In genomic region chr11:3164540-3165151, GRCh38 we compare ENCODE assay signal across 9 cellular contexts. TPM values are rescaled to one million over a fixed set of nuclear protein-coding genes. Genes with fewer than 3 reads are reported as not detected.
DNase-seq lines count a peak whose midpoint lies in the region; ATAC-seq, FAIRE-seq and TF ChIP-seq lines count a peak whose summit lies in the region.
"Had no signal": no experiment of that assay in that cellular context is flagged by ENCODE, and none has a peak within 500 bp of the region (broad histone marks: within the 10 kb centered on the region; RNA-seq: fewer than 3 reads in every experiment).

No MANE protein-coding gene starts in this region.

- H3K36me3 ChIP-seq in HepG2 (replicated peaks in 1 of 2; ENCODE audit: control insufficient read depth in 1 of 2, insufficient read depth in 2 of 2, low read length in 2 of 2) (no peaks in the 10 kb centered on the region), testis (ENCODE audit: low read depth, missing control alignments) (no peaks in the 10 kb centered on the region)

- TF ChIP-seq EP300 in HepG2 (IDR thresholded peaks at IDR 0.05; ENCODE audit: low read depth in 2 of 2, low read length in 2 of 2) (no peak), HepG2 (CRISPR knock-in tag; IDR thresholded peaks at IDR 0.05; ENCODE audit: borderline replicate concordance) (no peak)

- POLR2A ChIA-PET in HepG2 (lab: Yijun Ruan, JAX): no interaction called here

- intact Hi-C loops in HepG2 (cut with micrococcal nuclease; ENCODE audit: unreplicated experiment) (no loop called here), testis (cut with DNase I; ENCODE audit: low total_unique reads) (no loop called here)

- WGBS in HepG2 (ENCODE audit: low lambda C conversion rate): 30% methylated on average over 6 of the region's 46 CpGs
- WGBS in testis, 2 donors: 0 to 1% methylated on average over 8 to 21 of the region's 46 CpGs

- H3K9ac ChIP-seq in HepG2 (ENCODE audit: insufficient read depth, low read depth, low read length): no peak overlapping the region

- H3K4me3 ChIP-seq in cardiac fibroblast (replicated peaks in 1 of 2; ENCODE audit: low read depth in 2 of 2, low read length in 2 of 2) (peak overlapping the region; percentile 89 to 90), HepG2 (replicated peaks in 1 of 3; ENCODE audit: insufficient read depth in 1 of 3, low read depth in 2 of 3, low read length in 3 of 3) (no peak overlapping the region), testis (peak overlapping the region; percentile 69 to 80)

- H3K27me3 ChIP-seq in HepG2 (ENCODE audit: control insufficient read depth in 1 of 2, insufficient read depth in 2 of 2, low read length in 2 of 2): peaks cover 23 to 88% of the 10 kb centered on the region in 2 experiments
- H3K27me3 ChIP-seq in testis: no peaks in the 10 kb centered on the region

- TF ChIP-seq CTCF in cardiac fibroblast (IDR thresholded peaks at IDR 0.05; ENCODE audit: low read depth, low read length) (no peak), HepG2 (CRISPR knock-in tag; IDR thresholded peaks at IDR 0.05) (no peak), testis (IDR thresholded peaks at IDR 0.05) (no peak)

- peak; percentile 25 for DNase-seq in DMS 273 (lab: John Stamatoyannopoulos, UW; ENCODE audit: unreplicated experiment)
- no peak for DNase-seq in DMS 273 treated with DMSO at 0.1 percent for 48 hours (lab: John Stamatoyannopoulos, UW)
- no peak for DNase-seq in cardiac fibroblast (ENCODE audit: low read depth in 2 of 2)
- DNase-seq in HepG2 (ENCODE audit: low spot score): no peak
- no peak for DNase-seq in testis
- no peak for DNase-seq in activated CD4-positive, CD25-positive, alpha-beta regulatory T cell (lab: John Stamatoyannopoulos, UW)
- DNase-seq in activated CD8-positive, alpha-beta memory T cell treated with anti-CD3 and anti-CD28 coated beads for 24 hours: no peak

- H3K4me2 ChIP-seq in HepG2 (ENCODE audit: low read depth, low read length): no peak overlapping the region

- no peak for TF ChIP-seq RAD21 in HepG2 (CRISPR knock-in tag; IDR thresholded peaks at IDR 0.05)

- BruUV-seq in HepG2 (replicated peaks; lab: Mats Ljungman, UMichigan): no TSS peak

- H2AFZ ChIP-seq in HepG2 (ENCODE audit: low read length): no peak overlapping the region

- H3K27ac ChIP-seq in HepG2 (ENCODE audit: extremely low read length, insufficient read depth, low read length) (no peak overlapping the region), testis (peak overlapping the region in 1 of 2 donors; percentile 50)
- H3K27ac ChIP-seq: 22Rv1 had no signal

- FAIRE-seq in HepG2 (lab: Jason Lieb, UNC): no peak

- peaks cover 3% of the 10 kb centered on the region; the same call in 1 of the 2 replicates for H4K20me1 ChIP-seq in HepG2 (ENCODE audit: insufficient read depth, low read length)

- CTCF ChIA-PET in HepG2 (lab: Yijun Ruan, JAX; ENCODE audit: low intra/inter-chr PET ratio, low total read pairs): no interaction called here

- in situ Hi-C loops in HepG2 (cut with HindIII; ENCODE audit: extremely low pct_ligation_motif_present, low pct_unique_long_range_greater_than_20kb): no loop called here

- ATAC-seq in HepG2 (no peak), HG02759 (IDR thresholded peaks at IDR 0.05; ENCODE audit: unreplicated experiment) (no peak)

- H3K4me1 ChIP-seq in HepG2 (ENCODE audit: insufficient read depth, low read length): no peaks in the 10 kb centered on the region
- H3K4me1 ChIP-seq in testis: peaks cover 23% of the 10 kb centered on the region

- H3K79me2 ChIP-seq in HepG2 (ENCODE audit: insufficient read depth, low read length): no peaks in the 10 kb centered on the region

- no peaks in the 10 kb centered on the region for H3K9me3 ChIP-seq in HepG2 (ENCODE audit: low read length)
- H3K9me3 ChIP-seq in testis: no peaks in the 10 kb centered on the region

- no peak for TF ChIP-seq POLR2A in HepG2 (IDR thresholded peaks at IDR 0.05; ENCODE audit: insufficient read depth in 1 of 2, low read depth in 2 of 2, low read length in 2 of 2)
- no peak for TF ChIP-seq POLR2A in testis (IDR thresholded peaks at IDR 0.05)

TF ChIP-seq in HepG2, 621 proteins besides CTCF, POLR2A, EP300 and RAD21:
- TF ChIP-seq EZH2 (conservative IDR thresholded peaks at IDR 0.05; ENCODE audit: low read depth, low read length) (peak; percentile 58; the same call in 1 of the 2 replicates), MBD4 (IDR thresholded peaks at IDR 0.05; ENCODE audit: borderline replicate concordance, low read length) (no peak)
TF ChIP-seq in HepG2: peak in this region for 1.

RNA-seq across cellular contexts. Expression of gene OSBPL5, which starts 0.5 kb away (rescaled TPM):
- not detected in 2 replicates for total RNA-seq in HepG2 (2016; rRNA removed; fragmentation: Illumina TruSeq; extraction: Trizol)
- total RNA-seq in HepG2 (2016; cell fraction: cytosol; rRNA removed; fragmentation: Illumina TruSeq; extraction: Trizol; ENCODE audit: low read depth): 0.26 TPM in 1 of 2 replicates, not detected in the other
- not detected in 2 replicates for total RNA-seq in HepG2 (2016; cell fraction: insoluble cytoplasmic fraction; rRNA removed; fragmentation: Illumina TruSeq; extraction: Trizol)
- not detected in 2 replicates for total RNA-seq in HepG2 (2016; cell fraction: membrane; rRNA removed; fragmentation: Illumina TruSeq; extraction: Trizol)
- total RNA-seq in HepG2 (2016; cell fraction: nucleus; rRNA removed; fragmentation: Illumina TruSeq; extraction: Trizol): not detected in 2 replicates
- polyA plus RNA-seq in HepG2 (2011; rRNA removed): not detected in 2 replicates
- polyA plus RNA-seq in HepG2 (2011; cell fraction: cytosol; rRNA removed): not detected in 2 replicates
- polyA plus RNA-seq in HepG2 (2011; cell fraction: nucleus; rRNA removed): 0.34 TPM in 1 of 2 replicates, not detected in the other
- not detected in 2 replicates for polyA plus RNA-seq in HepG2 (2012)
- polyA plus RNA-seq in HepG2 (2016; cell fraction: cytosol; fragmentation: Illumina TruSeq; extraction: Trizol; ENCODE audit: low read depth): not detected in 2 replicates
- not detected in 2 replicates for polyA plus RNA-seq in HepG2 (2016; cell fraction: insoluble cytoplasmic fraction; fragmentation: Illumina TruSeq; extraction: Trizol; ENCODE audit: low read depth)
- not detected in 2 replicates for polyA plus RNA-seq in HepG2 (2016; cell fraction: membrane; fragmentation: Illumina TruSeq; extraction: Trizol; ENCODE audit: low read depth)
- polyA plus RNA-seq in HepG2 (2016; cell fraction: nucleus; fragmentation: Illumina TruSeq; extraction: Trizol; ENCODE audit: insufficient read depth, low read depth): not detected in 2 replicates
- polyA minus RNA-seq in HepG2 (2011; rRNA and poly(A)+ RNA removed; ENCODE audit: low replicate concordance): 41.3 TPM in 1 of 2 replicates, not detected in the other
- 0.40 and 0.97 TPM in 2 replicates for polyA minus RNA-seq in HepG2 (2011; cell fraction: cytosol; rRNA and poly(A)+ RNA removed)
- polyA minus RNA-seq in HepG2 (2011; cell fraction: nucleus; rRNA and poly(A)+ RNA removed): not detected in 2 replicates
- total RNA-seq in testis: 10 to 100 TPM; 13.2 to 18.1 TPM
- 8.9 TPM for polyA plus RNA-seq in testis (ENCODE audit: insufficient read depth, low read depth, low replicate concordance)

RNA-seq across cellular contexts. Expression of gene MRGPRG, which starts 54.0 kb away (rescaled TPM):
- not detected in 2 replicates for total RNA-seq in HepG2 (2016; rRNA removed; fragmentation: Illumina TruSeq; extraction: Trizol)
- not detected in 2 replicates for total RNA-seq in HepG2 (2016; cell fraction: cytosol; rRNA removed; fragmentation: Illumina TruSeq; extraction: Trizol; ENCODE audit: low read depth)
- total RNA-seq in HepG2 (2016; cell fraction: insoluble cytoplasmic fraction; rRNA removed; fragmentation: Illumina TruSeq; extraction: Trizol): not detected in 2 replicates
- total RNA-seq in HepG2 (2016; cell fraction: membrane; rRNA removed; fragmentation: Illumina TruSeq; extraction: Trizol): not detected in 2 replicates
- not detected in 2 replicates for total RNA-seq in HepG2 (2016; cell fraction: nucleus; rRNA removed; fragmentation: Illumina TruSeq; extraction: Trizol)
- polyA plus RNA-seq in HepG2 (2011; rRNA removed): not detected in 2 replicates
- polyA plus RNA-seq in HepG2 (2011; cell fraction: cytosol; rRNA removed): not detected in 2 replicates
- not detected in 2 replicates for polyA plus RNA-seq in HepG2 (2011; cell fraction: nucleus; rRNA removed)
- not detected in 2 replicates for polyA plus RNA-seq in HepG2 (2012)
- not detected in 2 replicates for polyA plus RNA-seq in HepG2 (2016; cell fraction: cytosol; fragmentation: Illumina TruSeq; extraction: Trizol; ENCODE audit: low read depth)
- not detected in 2 replicates for polyA plus RNA-seq in HepG2 (2016; cell fraction: insoluble cytoplasmic fraction; fragmentation: Illumina TruSeq; extraction: Trizol; ENCODE audit: low read depth)
- polyA plus RNA-seq in HepG2 (2016; cell fraction: membrane; fragmentation: Illumina TruSeq; extraction: Trizol; ENCODE audit: low read depth): not detected in 2 replicates
- polyA plus RNA-seq in HepG2 (2016; cell fraction: nucleus; fragmentation: Illumina TruSeq; extraction: Trizol; ENCODE audit: insufficient read depth, low read depth): not detected in 2 replicates
- not detected in 2 replicates for polyA minus RNA-seq in HepG2 (2011; rRNA and poly(A)+ RNA removed; ENCODE audit: low replicate concordance)
- not detected in 2 replicates for polyA minus RNA-seq in HepG2 (2011; cell fraction: cytosol; rRNA and poly(A)+ RNA removed)
- polyA minus RNA-seq in HepG2 (2011; cell fraction: nucleus; rRNA and poly(A)+ RNA removed): not detected in 2 replicates
- total RNA-seq in testis: under 1 TPM in 1 of 2 donors, not detected in 1; 0.50 TPM
- polyA plus RNA-seq in testis (ENCODE audit: insufficient read depth, low read depth, low replicate concordance): not detected

Comparison
In these comparisons a context has a peak if more than half of its experiments do, and no peak if none do; other contexts are left out.
1. H3K4me3 ChIP-seq: peak in cardiac fibroblast (2 of 2) and testis (2 of 2); none in HepG2 (0 of 3).
2. RNA of gene OSBPL5, which starts 0.5 kb away (total RNA-seq): 13.2 to 18.1 TPM in testis; 0.26 TPM in HepG2; every median in the first group is over 10 times any median in the second.